Comparison of ENCODE assay signal across 8 cellular contexts in genomic region chr19:39125554-39126311, GRCh38. TPM values are rescaled to one million over a fixed set of nuclear protein-coding genes. Genes with fewer than 3 reads are reported as not detected.
DNase-seq lines count a peak whose midpoint lies in the region; ATAC-seq and TF ChIP-seq lines count a peak whose summit lies in the region.

PAK4 (plus strand) TSS chr19:39125786; CDS start chr19:39169554, 43,768 bp downstream.

- H3K9ac ChIP-seq in adipocyte (ENCODE audit: low read length) (peak within 1 kb of the TSS; percentile 88), parathyroid adenoma (peak within 1 kb of the TSS; percentile 84)

- no peaks in the 10 kb centered on the region for H3K36me3 ChIP-seq in adipocyte (ENCODE audit: control insufficient read depth, insufficient read depth, low read length, severe bottlenecking)
- no peaks in the 10 kb centered on the region for H3K36me3 ChIP-seq in parathyroid adenoma (ENCODE audit: control insufficient read depth, insufficient read depth, low read length)
- H3K36me3 ChIP-seq in transverse colon: no peaks in the 10 kb centered on the region

- no peak for TF ChIP-seq EP300 in transverse colon (IDR thresholded peaks at IDR 0.05; ENCODE audit: low read depth)

- WGBS in transverse colon (ENCODE audit: low coverage in 1 of 2), 2 donors: 0 to 1% methylated on average over 4 to 63 of the region's 64 CpGs

- peak within 1 kb of the TSS; percentile 90 for H3K4me2 ChIP-seq in parathyroid adenoma (ENCODE audit: low read length)

- in situ Hi-C loops in transverse colon (cut with MboI; ENCODE audit: low pct_ligation_motif_present in 1 of 4, low pct_unique_long_range_greater_than_20kb in 1 of 4, low sequenced_read_pairs in 3 of 4): loop anchor here in 1 of 4 donors (10.0 kb wide), 1 partner anchor 209 kb away; the partner anchor contains the start of gene GMFG

- H2AFZ ChIP-seq in parathyroid adenoma: peak within 1 kb of the TSS; percentile 75

- H3K4me1 ChIP-seq in adipocyte (ENCODE audit: control insufficient read depth, insufficient read depth, low read length) (peaks cover 28% of the 10 kb centered on the region), parathyroid adenoma (peaks cover 18% of the 10 kb centered on the region), transverse colon (peaks cover 16 to 56% (median 44%) of the 10 kb centered on the region in 4 donors)

- peaks cover 27% of the 10 kb centered on the region for H3K79me2 ChIP-seq in parathyroid adenoma

- ATAC-seq in HG02763 (IDR thresholded peaks at IDR 0.05; ENCODE audit: unreplicated experiment) (peak; percentile 89), Right ventricle myocardium superior (ENCODE audit: poor library complexity) (peak; percentile 99)

- TF ChIP-seq POLR2A in transverse colon (IDR thresholded peaks at IDR 0.05): peak; percentile 80

- H3K27me3 ChIP-seq in adipocyte (replicated peaks; ENCODE audit: control insufficient read depth, insufficient read depth, low read length) (no peaks in the 10 kb centered on the region), parathyroid adenoma (ENCODE audit: control insufficient read depth, insufficient read depth, low read length) (no peaks in the 10 kb centered on the region), transverse colon (peaks cover 5% of the 10 kb centered on the region)

- intact Hi-C loops in Right ventricle myocardium superior (cut with DNase I): loop anchor here (5.0 kb wide), 1 partner anchor 217 kb away; the partner anchor contains the start of gene SAMD4B
- intact Hi-C loops in transverse colon (cut with DNase I; ENCODE audit: low total_unique reads): loop anchor here (5.0 kb wide), 1 partner anchor 403 kb away; no protein-coding TSS in a partner anchor

- H3K27ac ChIP-seq in parathyroid adenoma (peak within 1 kb of the TSS; percentile 88), transverse colon (peak within 1 kb of the TSS; percentile 86 to 96 (median 93))

- TF ChIP-seq CTCF in GM12865 (IDR thresholded peaks at IDR 0.05; ENCODE audit: insufficient read depth, low read depth, low read length, missing control alignments) (no peak), parathyroid adenoma (IDR thresholded peaks at IDR 0.05) (no peak), transverse colon (IDR thresholded peaks at IDR 0.05) (peak in 1 of 5 experiments; percentile 19)

- no peaks in the 10 kb centered on the region for H3K9me3 ChIP-seq in adipocyte (ENCODE audit: control insufficient read depth, low read length)
- H3K9me3 ChIP-seq in parathyroid adenoma (ENCODE audit: control insufficient read depth, low read length): no peaks in the 10 kb centered on the region
- no peaks in the 10 kb centered on the region for H3K9me3 ChIP-seq in transverse colon

- H3K4me3 ChIP-seq in GM12865 (ENCODE audit: low read depth, low read length) (peak within 1 kb of the TSS; percentile 85), adipocyte (ENCODE audit: low read length) (peak within 1 kb of the TSS; percentile 92), parathyroid adenoma (ENCODE audit: low read depth, low read length) (peak within 1 kb of the TSS; percentile 90), transverse colon (peak within 1 kb of the TSS; percentile 65 to 84 (median 82))

- DNase-seq in GM12865 (ENCODE audit: low read depth) (peak; percentile 98), NCI-H1436 (lab: John Stamatoyannopoulos, UW) (peak; percentile 97), T follicular helper cell (ENCODE audit: low read depth) (peak; percentile 92), adipocyte (ENCODE audit: low read depth) (peak; percentile 100), Right ventricle myocardium superior (peak; percentile 98), transverse colon (peak; percentile 98)

RNA-seq across cellular contexts. Expression of gene PAK4, which starts in this region (rescaled TPM):
- 14.0 TPM for total RNA-seq in Right ventricle myocardium superior
- 10 to 100 TPM; 43.8 to 96.1 (median 63.2) TPM for total RNA-seq in transverse colon

Comparison
In these comparisons a context has a peak if more than half of its experiments do, and no peak if none do; other contexts are left out.
1. Peak in every context shown above with its lines: DNase-seq, ATAC-seq, H3K4me3 ChIP-seq and H3K27ac ChIP-seq.